ENCODE assay signal across 2 cellular contexts in genomic region chr9:137198051-137198747, GRCh38.
TF ChIP-seq lines count a peak whose summit lies in the region.

No MANE protein-coding gene starts in this region.

TF ChIP-seq in H1, 55 proteins besides CTCF, POLR2A, EP300 and RAD21:
- no peak for TF ChIP-seq CHD7 (IDR thresholded peaks at IDR 0.05; ENCODE audit: insufficient replicate concordance, low read length)
- no peak for TF ChIP-seq POU5F1 (IDR thresholded peaks at IDR 0.05; ENCODE audit: low read depth, low read length)
- no peak for TF ChIP-seq RFX5 (IDR thresholded peaks at IDR 0.05; ENCODE audit: borderline replicate concordance, low read depth, low read length)
- no peak for TF ChIP-seq SIRT6 (IDR thresholded peaks at IDR 0.05; ENCODE audit: low read length)
- no peak for TF ChIP-seq SP2 (IDR thresholded peaks at IDR 0.05; ENCODE audit: low read length)

TF ChIP-seq in neural cell, 6 proteins besides CTCF, POLR2A, EP300 and RAD21:
- no peak for TF ChIP-seq SMC3 (conservative IDR thresholded peaks at IDR 0.05; ENCODE audit: poor library complexity)
- TF ChIP-seq EZH2 (IDR thresholded peaks at IDR 0.05; ENCODE audit: borderline replicate concordance, insufficient read depth, low read length, poor library complexity, severe bottlenecking): no peak
- no peak for TF ChIP-seq TAF1 (IDR thresholded peaks at IDR 0.05; ENCODE audit: low read depth)
- no peak for TF ChIP-seq REST (IDR thresholded peaks at IDR 0.05; ENCODE audit: borderline replicate concordance)
- TF ChIP-seq POLR2AphosphoS5 (IDR thresholded peaks at IDR 0.05): no peak
- TF ChIP-seq MXI1 (conservative IDR thresholded peaks at IDR 0.05; ENCODE audit: poor library complexity, severe bottlenecking): no peak
